Comparison of ENCODE assay signal across 8 cellular contexts in the genomic region with DNA sequence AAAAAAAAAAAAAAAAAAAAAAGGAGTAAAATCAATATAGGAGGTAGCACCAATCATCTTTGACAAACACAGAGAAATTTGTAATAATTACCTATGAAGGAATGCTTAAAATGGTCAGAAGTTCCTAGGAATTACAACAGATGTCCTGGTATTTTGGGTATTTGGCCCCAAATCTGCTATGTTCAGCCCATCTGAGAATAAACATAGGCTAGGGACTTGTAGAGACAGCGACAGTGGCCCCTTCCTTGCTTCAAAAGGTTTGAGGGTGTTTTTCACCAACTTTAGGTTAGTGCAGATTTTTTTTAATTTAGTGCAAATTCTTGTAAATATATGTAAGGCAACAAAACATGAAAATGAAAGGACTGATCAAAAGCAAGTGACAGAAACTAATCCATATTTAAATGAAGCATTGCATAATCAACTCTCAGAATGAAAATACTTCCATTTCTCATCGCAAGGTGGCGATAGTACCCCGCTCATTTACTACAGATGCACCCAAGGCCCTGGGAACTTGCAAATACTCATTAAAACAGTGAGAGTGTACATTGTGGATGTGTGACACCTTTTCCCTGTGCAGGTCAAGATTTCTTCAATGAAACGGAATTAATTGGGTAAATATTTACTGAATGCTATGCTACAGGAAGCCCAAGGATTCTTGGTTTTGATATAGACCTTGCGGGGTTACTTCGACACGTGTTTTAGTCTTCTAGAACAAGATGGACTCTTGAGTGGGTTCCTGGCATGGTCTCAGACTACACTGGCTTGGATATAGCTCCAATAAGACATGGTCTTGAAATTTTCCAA. TPM values are rescaled to one million over a fixed set of nuclear protein-coding genes. Genes with fewer than 3 reads are reported as not detected.
DNase-seq lines count a peak whose midpoint lies in the region; ATAC-seq and TF ChIP-seq lines count a peak whose summit lies in the region.

No MANE protein-coding gene starts in this region.

- H3K27me3 ChIP-seq in DND-41 (ENCODE audit: insufficient read depth, low read length, poor library complexity) (peaks cover 4% of the 10 kb centered on the region), Panc1 (ENCODE audit: control insufficient read depth, insufficient read depth, low read length) (no peaks in the 10 kb centered on the region), foreskin keratinocyte (no peaks in the 10 kb centered on the region)

- ATAC-seq in DND-41 (ENCODE audit: insufficient read depth, low read depth) = peak; percentile 84
- peak; percentile 84 for ATAC-seq in GM21447 (IDR thresholded peaks at IDR 0.05; ENCODE audit: unreplicated experiment)
- ATAC-seq in Panc1 = peak; percentile 86
- peak; percentile 72 for ATAC-seq in foreskin keratinocyte
- ATAC-seq in GM18505 (IDR thresholded peaks at IDR 0.05; ENCODE audit: unreplicated experiment) = no peak

- H3K4me2 ChIP-seq in DND-41 (ENCODE audit: insufficient read depth, low read length) = no peak overlapping the region

- in situ Hi-C loops in Panc1 (cut with HindIII; ENCODE audit: low pct_unique_long_range_greater_than_20kb, low sequenced_read_pairs) = no loop called here

- intact Hi-C loops in Panc1 (cut with micrococcal nuclease; ENCODE audit: unreplicated experiment) = loop anchor here (1.0 to 10.0 kb wide), 4 partner anchors 294 to 1308 kb away; no protein-coding TSS in a partner anchor

- H2AFZ ChIP-seq in DND-41 (ENCODE audit: low read depth, low read length) = no peak overlapping the region

- no peak overlapping the region for H3K4me3 ChIP-seq in DND-41 (ENCODE audit: low read depth in 1 of 2, low read length in 2 of 2)
- H3K4me3 ChIP-seq in Panc1 (ENCODE audit: low read depth in 2 of 2, low read length in 2 of 2) = no peak overlapping the region

- CTCF ChIA-PET in Panc1 (lab: Charles Lee) = no interaction called here

- H3K4me1 ChIP-seq in DND-41 (ENCODE audit: insufficient read depth, low read length) (no peaks in the 10 kb centered on the region), Panc1 (ENCODE audit: control insufficient read depth, insufficient read depth, low read length) (0 out of 2 replicates have a peak, but pooled peaks cover 2% of the 10 kb centered on the region), foreskin keratinocyte (no peaks in the 10 kb centered on the region)

- no peak overlapping the region for H3K27ac ChIP-seq in DND-41 (ENCODE audit: low read length)
- H3K27ac ChIP-seq in Panc1 (ENCODE audit: low read length) = no peak overlapping the region
- no peak overlapping the region for H3K27ac ChIP-seq in foreskin keratinocyte

- POLR2A ChIA-PET in Panc1 (lab: Charles Lee) = no interaction called here

- no TSS peak for BruUV-seq in Panc1 (replicated peaks; lab: Mats Ljungman, UMichigan)

- TF ChIP-seq CTCF in DND-41 (IDR thresholded peaks at IDR 0.05; ENCODE audit: borderline replicate concordance, extremely low read depth, low read length, poor library complexity, severe bottlenecking) (peak; percentile 88), Panc1 (IDR thresholded peaks at IDR 0.05) (peak; percentile 78), foreskin keratinocyte (conservative IDR thresholded peaks at IDR 0.05) (peak; percentile 89)

- TF ChIP-seq POLR2A in GM18505 (IDR thresholded peaks at IDR 0.05; ENCODE audit: borderline replicate concordance, extremely low read depth, insufficient read depth, insufficient read length) = no peak

- H3K79me2 ChIP-seq in DND-41 (ENCODE audit: insufficient read depth, low read length) = no peaks in the 10 kb centered on the region

- no peak overlapping the region for H3K9ac ChIP-seq in DND-41 (ENCODE audit: low read depth, low read length)

- H3K36me3 ChIP-seq in DND-41 (ENCODE audit: insufficient read depth, low read length) (no peaks in the 10 kb centered on the region), Panc1 (ENCODE audit: control insufficient read depth, insufficient read depth, low read length) (no peaks in the 10 kb centered on the region)

- no peaks in the 10 kb centered on the region for H4K20me1 ChIP-seq in DND-41 (ENCODE audit: insufficient read depth, low read length)

- peak; percentile 52 for DNase-seq in DND-41
- DNase-seq in HuH-7 (ENCODE audit: low spot score) = peak; percentile 57
- peak; percentile 69 for DNase-seq in Panc1 (ENCODE audit: low read depth, low spot score)
- DNase-seq in activated T-helper 1 cell treated with Interleukin-2 at 50 U/mL for 16 hours (ENCODE audit: low read depth) = peak; percentile 2
- DNase-seq in foreskin keratinocyte = peak; percentile 18 to 30
- DNase-seq in pons (ENCODE audit: low spot score) = peak; percentile 67

- H3K9me3 ChIP-seq in DND-41 (ENCODE audit: insufficient read depth, low read length, severe bottlenecking) (no peaks in the 10 kb centered on the region), Panc1 (ENCODE audit: control insufficient read depth, insufficient read depth, low read depth, low read length) (no peaks in the 10 kb centered on the region)

RNA-seq across cellular contexts. Expression of a gene that starts 44.6 kb away (rescaled TPM):
- total RNA-seq in Panc1 (2021; ENCODE audit: unreplicated experiment) (0.08 TPM), foreskin keratinocyte (not detected in 2 replicates)
- not detected for polyA plus RNA-seq in Panc1 (2012; ENCODE audit: insufficient read length)
- polyA plus RNA-seq in foreskin keratinocyte = not detected in 2 replicates

Comparison
In these comparisons a context has a peak if more than half of its experiments do, and no peak if none do; other contexts are left out.
1. DNase-seq: peak in every context shown above with its lines; median percentile 69 in Panc1; 67 in pons; 57 in HuH-7; 52 in DND-41; 24 in foreskin keratinocyte; 2 in activated T-helper 1 cell treated with Interleukin-2 at 50 U/mL for 16 hours.